Comparison of ENCODE assay signal across 19 cellular contexts in the genomic region with DNA sequence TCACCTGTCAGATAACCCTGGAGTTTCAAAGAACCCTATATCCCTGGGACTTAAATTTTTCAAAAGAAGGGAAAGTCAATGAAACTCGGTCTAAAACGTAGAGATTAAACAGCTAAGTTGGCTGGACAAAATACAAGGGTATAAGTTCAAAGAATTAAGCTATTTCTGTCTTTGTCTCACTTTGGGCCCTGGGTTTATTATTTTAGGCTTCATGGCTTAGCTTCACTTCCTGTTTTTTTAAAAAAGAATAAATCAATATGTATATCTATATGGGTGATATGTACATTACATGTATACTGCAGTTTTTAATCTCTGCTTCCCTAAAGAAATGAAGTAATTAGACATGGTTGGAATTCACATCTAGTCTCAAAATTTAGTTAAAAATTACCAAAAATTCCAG.
"Had no signal": no experiment of that assay in that cellular context is flagged by ENCODE, and none has a peak within 500 bp of the region (broad histone marks: within the 10 kb centered on the region; RNA-seq: fewer than 3 reads in every experiment).

No MANE protein-coding gene starts in this region.

- H3K9me3 ChIP-seq: esophagus muscularis mucosa, gastrocnemius medialis, mucosa of descending colon, neutrophil, psoas muscle, right lobe of liver, testis, tibial nerve, upper lobe of right lung, vagina had no signal

- DNase-seq: effector memory CD8-positive, alpha-beta T cell; gastrocnemius medialis; glutamatergic neuron; mammary epithelial cell; mucosa of descending colon; naive thymus-derived CD8-positive, alpha-beta T cell; psoas muscle; retina; right lobe of liver; stimulated activated CD4-positive, alpha-beta T cell treated with anti-CD3 and anti-CD28 coated beads, Interleukin-4, amount 100 ng/mL, for 1 hour; testis; upper lobe of right lung had no signal

- H3K36me3 ChIP-seq: esophagus muscularis mucosa, gastrocnemius medialis, neutrophil, right lobe of liver, tibial nerve, upper lobe of right lung, vagina had no signal

- H3K27ac ChIP-seq: epithelial cell of prostate, esophagus muscularis mucosa, gastrocnemius medialis, neutrophil, psoas muscle, right lobe of liver, testis, tibial nerve, upper lobe of right lung, vagina had no signal

- H3K4me1 ChIP-seq: esophagus muscularis mucosa, gastrocnemius medialis, psoas muscle, right lobe of liver, testis, tibial nerve, vagina had no signal

- ATAC-seq: effector memory CD8-positive, alpha-beta T cell; gastrocnemius medialis; left lobe of liver; mucosa of descending colon; naive thymus-derived CD8-positive, alpha-beta T cell; psoas muscle; right lobe of liver; stimulated activated memory B cell treated with anti-CD40 and anti-IgM and Interleukin-4, amounts not matched to agents 10 μg/mL and 1 μg/mL and 100 μg/mL, for 72 hours; upper lobe of right lung had no signal

- H3K27me3 ChIP-seq: esophagus muscularis mucosa, gastrocnemius medialis, neutrophil, right lobe of liver, testis, tibial nerve, upper lobe of right lung, vagina had no signal

- H3K4me3 ChIP-seq: esophagus muscularis mucosa, gastrocnemius medialis, mucosa of descending colon, psoas muscle, right lobe of liver, testis, tibial nerve, upper lobe of right lung, vagina had no signal
